Comparison of ENCODE assay signal across 14 cellular contexts in the genomic region with DNA sequence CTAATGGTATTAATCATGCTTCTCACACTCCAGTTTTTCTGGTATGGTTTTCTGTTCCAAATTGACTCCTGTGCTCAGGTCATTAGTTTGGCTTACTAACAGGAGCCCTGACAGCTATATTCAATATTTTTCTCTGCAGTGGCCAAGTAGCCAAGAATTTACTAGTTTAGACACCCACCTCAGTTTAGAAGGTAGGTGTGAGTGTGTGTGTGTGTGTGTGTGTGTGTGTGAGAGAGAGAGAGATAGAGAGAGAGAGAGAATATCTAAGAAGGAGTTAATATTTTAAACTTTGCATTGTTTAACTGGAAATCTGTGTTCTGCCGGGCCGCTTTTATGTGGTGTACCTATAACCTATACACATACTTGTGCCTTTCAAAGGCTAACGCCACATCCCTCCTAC. TPM values are rescaled to one million over a fixed set of nuclear protein-coding genes. Genes with fewer than 3 reads are reported as not detected.
DNase-seq lines count a peak whose midpoint lies in the region; ATAC-seq and TF ChIP-seq lines count a peak whose summit lies in the region.
"Had no signal": no experiment of that assay in that cellular context is flagged by ENCODE, and none has a peak within 500 bp of the region (broad histone marks: within the 10 kb centered on the region; RNA-seq: fewer than 3 reads in every experiment).

No MANE protein-coding gene starts in this region.

- H3K27ac Mint-ChIP-seq in CD4-positive, alpha-beta T cell: peak overlapping the region; percentile 23
- H3K27ac Mint-ChIP-seq in central memory CD8-positive, alpha-beta T cell (ENCODE audit: low read depth): peak overlapping the region; percentile 47

- CTCF ChIA-PET in CD4-positive, alpha-beta T cell (lab: Charles Lee): no interaction called here
- CTCF ChIA-PET in PC-9 (lab: Charles Lee): no interaction called here

- no peaks in the 10 kb centered on the region for H3K9me3 ChIP-seq in CD4-positive, alpha-beta T cell (ENCODE audit: control insufficient read depth, low read length)
- no peaks in the 10 kb centered on the region for H3K9me3 ChIP-seq in Loucy (ENCODE audit: insufficient read depth, low read depth, low read length)
- H3K9me3 ChIP-seq in neural cell (ENCODE audit: low read length): no peaks in the 10 kb centered on the region
- no peaks in the 10 kb centered on the region for H3K9me3 ChIP-seq in PC-9 (ENCODE audit: insufficient read depth, low read depth)
- H3K9me3 ChIP-seq: BE2C, prostate gland had no signal

- H3K9me2 ChIP-seq in Loucy (replicated peaks; ENCODE audit: low read depth, low read length): no peaks in the 10 kb centered on the region
- no peaks in the 10 kb centered on the region for H3K9me2 ChIP-seq in neural cell (ENCODE audit: insufficient read depth, low read length)
- no peaks in the 10 kb centered on the region for H3K9me2 ChIP-seq in PC-9 (ENCODE audit: insufficient read depth)

- H3F3A ChIP-seq in Loucy (ENCODE audit: low read depth) (no peaks in the 10 kb centered on the region), neural cell (ENCODE audit: insufficient read depth, low read length, poor library complexity, severe bottlenecking) (no peaks in the 10 kb centered on the region), PC-9 (ENCODE audit: insufficient read depth, low read depth) (0 out of 2 replicates have a peak, but pooled peaks cover 5% of the 10 kb centered on the region)

- H3K36me3 Mint-ChIP-seq in CD4-positive, alpha-beta T cell (ENCODE audit: low read depth): no peaks in the 10 kb centered on the region
- no peaks in the 10 kb centered on the region for H3K36me3 Mint-ChIP-seq in central memory CD8-positive, alpha-beta T cell (ENCODE audit: insufficient read depth)

- H3K27ac ChIP-seq in CD4-positive, alpha-beta T cell (ENCODE audit: low read depth, low read length): no peak overlapping the region
- peak overlapping the region; percentile 21 for H3K27ac ChIP-seq in neural cell (ENCODE audit: low read length)
- no peak overlapping the region for H3K27ac ChIP-seq in PC-9
- H3K27ac ChIP-seq: prostate gland had no signal

- intact Hi-C loops in CD4-positive, alpha-beta T cell (cut with DNase I, micrococcal nuclease): loop anchor here in 1 of 2 experiments (5.0 kb wide), 1 partner anchor 33 kb away; no protein-coding TSS in a partner anchor
- intact Hi-C loops in PC-9 (cut with micrococcal nuclease; ENCODE audit: unreplicated experiment): no loop called here

- no peak overlapping the region for H2AFZ ChIP-seq in Loucy (ENCODE audit: low read length)
- H2AFZ ChIP-seq in neural cell (ENCODE audit: low read depth, low read length): no peak overlapping the region
- H2AFZ ChIP-seq in PC-9: no peak overlapping the region

- H3K79me2 ChIP-seq in Loucy (ENCODE audit: insufficient read depth, low read length) (peaks cover 100% of the 10 kb centered on the region), neural cell (replicated peaks; ENCODE audit: insufficient read depth, low read length) (peaks cover 73% of the 10 kb centered on the region), PC-9 (ENCODE audit: low read depth) (peaks cover 100% of the 10 kb centered on the region)

- no peak overlapping the region for H3K4me3 ChIP-seq in Loucy (ENCODE audit: low read length, poor library complexity, severe bottlenecking)
- peak overlapping the region; percentile 40 for H3K4me3 ChIP-seq in neural cell (ENCODE audit: low read length)
- H3K4me3 ChIP-seq in PC-9: no peak overlapping the region
- H3K4me3 ChIP-seq: prostate gland had no signal

- POLR2A ChIA-PET in CD4-positive, alpha-beta T cell (lab: Charles Lee): interaction anchor here (0.7 to 3.5 kb wide), 6 partner anchors 12 to 157 kb away, joined by 3 to 18 read pairs (median 3); a partner anchor contains a TSS
- POLR2A ChIA-PET in PC-9 (lab: Charles Lee; ENCODE audit: unreplicated experiment): interaction anchor here (0.6 kb wide), 1 partner anchor 577 kb away, joined by 4 read pairs; no protein-coding TSS in a partner anchor

- H3K4me1 Mint-ChIP-seq in CD4-positive, alpha-beta T cell (ENCODE audit: low read depth): peaks cover 93% of the 10 kb centered on the region
- peaks cover 87% of the 10 kb centered on the region for H3K4me1 Mint-ChIP-seq in central memory CD8-positive, alpha-beta T cell

- peak overlapping the region; percentile 68 for H3K4me3 Mint-ChIP-seq in CD4-positive, alpha-beta T cell
- H3K4me3 Mint-ChIP-seq in central memory CD8-positive, alpha-beta T cell: peak overlapping the region; percentile 10

- H3K9ac ChIP-seq in Loucy (ENCODE audit: low read depth, low read length, poor library complexity, severe bottlenecking) (no peak overlapping the region), neural cell (ENCODE audit: low read length) (peak overlapping the region; percentile 8)

- peaks cover 78% of the 10 kb centered on the region for H3K4me1 ChIP-seq in Loucy (ENCODE audit: insufficient read depth, low read length, poor library complexity, severe bottlenecking)
- H3K4me1 ChIP-seq in PC-9 (replicated peaks; ENCODE audit: insufficient read depth): 0 out of 2 replicates have a peak, but pooled peaks cover 20% of the 10 kb centered on the region

- H3K36me3 ChIP-seq in Loucy (ENCODE audit: insufficient read depth, low read length) (peaks cover 27% of the 10 kb centered on the region; the same call in 1 of the 2 replicates), neural cell (ENCODE audit: insufficient read depth, low read length) (no peaks in the 10 kb centered on the region), PC-9 (ENCODE audit: low read depth) (peaks cover 5% of the 10 kb centered on the region; the same call in 1 of the 2 replicates)
- H3K36me3 ChIP-seq: BE2C, prostate gland had no signal

- no peak for TF ChIP-seq RAD21 in neural cell (conservative IDR thresholded peaks at IDR 0.05)

- TF ChIP-seq CTCF in CD4-positive, alpha-beta T cell (IDR thresholded peaks at IDR 0.05): no peak
- no peak for TF ChIP-seq CTCF in Loucy (conservative IDR thresholded peaks at IDR 0.05; ENCODE audit: low read length)
- TF ChIP-seq CTCF in neural cell (IDR thresholded peaks at IDR 0.05; ENCODE audit: poor library complexity, severe bottlenecking): no peak
- no peak for TF ChIP-seq CTCF in PC-9 (conservative IDR thresholded peaks at IDR 0.05)

- H3K27me3 ChIP-seq in CD4-positive, alpha-beta T cell (ENCODE audit: control insufficient read depth, insufficient read depth, low read length): no peaks in the 10 kb centered on the region
- H3K27me3 ChIP-seq in Loucy (ENCODE audit: insufficient read depth, low read length, poor library complexity, severe bottlenecking) (no peaks in the 10 kb centered on the region), neural cell (ENCODE audit: insufficient read depth, low read depth, low read length) (no peaks in the 10 kb centered on the region), PC-9 (ENCODE audit: insufficient read depth, low read depth) (no peaks in the 10 kb centered on the region)
- H3K27me3 ChIP-seq: BE2C had no signal

- H3K27me3 Mint-ChIP-seq in CD4-positive, alpha-beta T cell: no peaks in the 10 kb centered on the region
- H3K27me3 Mint-ChIP-seq in central memory CD8-positive, alpha-beta T cell: no peaks in the 10 kb centered on the region

- H3K9me3 Mint-ChIP-seq in CD4-positive, alpha-beta T cell: no peaks in the 10 kb centered on the region
- no peaks in the 10 kb centered on the region for H3K9me3 Mint-ChIP-seq in central memory CD8-positive, alpha-beta T cell

- no peak for ATAC-seq in CD4-positive, alpha-beta T cell (ENCODE audit: poor library complexity)
- no peak for ATAC-seq in central memory CD8-positive, alpha-beta T cell (replicated peaks; ENCODE audit: extremely low read depth, poor library complexity, severe bottlenecking)
- no peak for ATAC-seq in GM19467 (IDR thresholded peaks at IDR 0.05; ENCODE audit: unreplicated experiment)
- ATAC-seq in GM18867 (IDR thresholded peaks at IDR 0.05; ENCODE audit: unreplicated experiment): no peak

- H3K4me2 ChIP-seq in Loucy (ENCODE audit: low read depth, low read length, poor library complexity, severe bottlenecking) (peak overlapping the region; percentile 56), neural cell (ENCODE audit: low read length) (peak overlapping the region; percentile 8), PC-9 (no peak overlapping the region)

- DNase-seq in CD4-positive, alpha-beta T cell: no peak
- DNase-seq in central memory CD8-positive, alpha-beta T cell (ENCODE audit: low spot score in 2 of 2): no peak
- no peak for DNase-seq in PC-9
- no peak for DNase-seq in NCI-H128 (lab: John Stamatoyannopoulos, UW; ENCODE audit: unreplicated experiment)
- DNase-seq: activated CD4-positive, alpha-beta T cell treated with anti-CD3 and anti-CD28 coated beads for 1 hour; activated gamma-delta T cell; BE2C; GOT3; stimulated activated CD4-positive, alpha-beta T cell treated with anti-CD3 and anti-CD28 coated beads, Interleukin-2, amount 100 ng/mL, for 24 hours had no signal

- BruUV-seq in PC-9 (replicated peaks; lab: Mats Ljungman, UMichigan): no TSS peak

- H4K20me1 ChIP-seq in Loucy (ENCODE audit: insufficient read depth, low read length, poor library complexity, severe bottlenecking): peaks cover 99% of the 10 kb centered on the region
- no peaks in the 10 kb centered on the region for H4K20me1 ChIP-seq in neural cell (ENCODE audit: insufficient read depth)
- H4K20me1 ChIP-seq in PC-9 (ENCODE audit: insufficient read depth): peaks cover 80% of the 10 kb centered on the region

- no peak for TF ChIP-seq EP300 in neural cell (conservative IDR thresholded peaks at IDR 0.05; ENCODE audit: poor library complexity, severe bottlenecking)

TF ChIP-seq in neural cell, 6 proteins besides CTCF, POLR2A, EP300 and RAD21:
- TF ChIP-seq SMC3 (conservative IDR thresholded peaks at IDR 0.05; ENCODE audit: poor library complexity): no peak
- TF ChIP-seq EZH2 (IDR thresholded peaks at IDR 0.05; ENCODE audit: borderline replicate concordance, insufficient read depth, low read length, poor library complexity, severe bottlenecking): no peak
TF ChIP-seq in neural cell: peak in this region for 0.

RNA-seq across cellular contexts. Expression of a gene that starts 18.5 kb away (rescaled TPM):
- 10 to 100 TPM; 32.0 to 33.0 TPM for total RNA-seq in CD4-positive, alpha-beta T cell
- 25.0 and 25.5 TPM in 2 replicates for polyA plus RNA-seq in neural cell
- polyA minus RNA-seq in neural cell: 62.3 and 63.8 TPM in 2 replicates
- total RNA-seq in PC-9 (2021): 31.1 and 35.0 TPM in 2 replicates
